9 cellular contexts compared by ENCODE assay signal in genomic region chr9:37749129-37749528, GRCh38.
"Had no signal": no experiment of that assay in that cellular context is flagged by ENCODE, and none has a peak within 500 bp of the region (broad histone marks: within the 10 kb centered on the region; RNA-seq: fewer than 3 reads in every experiment).

No MANE protein-coding gene starts in this region.

- H3K36me3 Mint-ChIP-seq: IgD-negative memory B cell had no signal

- H3K9ac ChIP-seq: GM23248 had no signal

- H3K36me3 ChIP-seq: HAP-1 had no signal

- ATAC-seq: HCT116, HepG2 had no signal

- H2AFZ ChIP-seq: GM23248 had no signal

- H3K4me3 ChIP-seq: GM23248, HAP-1 had no signal

- FAIRE-seq: HepG2 had no signal

- H3K27ac Mint-ChIP-seq: HFFc6 had no signal

- H3K9me3 Mint-ChIP-seq: IgD-negative memory B cell had no signal

- H3K4me3 Mint-ChIP-seq: HFFc6 had no signal

- H3K27ac ChIP-seq: GM23248, HL-60 had no signal

- DNase-seq: GM23248, GOT3, H7, HFFc6 had no signal
